10 cellular contexts compared by ENCODE assay signal in genomic region chr15:78976691-78977090, GRCh38. TPM values are rescaled to one million over a fixed set of nuclear protein-coding genes. Genes with fewer than 3 reads are reported as not detected.
A peak's percentile ranks its signal among the peaks of the same experiment; 100 is the strongest.
DNase-seq lines count a peak whose midpoint lies in the region; ATAC-seq and TF ChIP-seq lines count a peak whose summit lies in the region.
"Had no signal": no experiment of that assay in that cellular context is flagged by ENCODE, and none has a peak within 500 bp of the region (broad histone marks: within the 10 kb centered on the region; RNA-seq: fewer than 3 reads in every experiment).

No MANE protein-coding gene starts in this region.

- peak in 1 of 2 experiments; percentile 23 for DNase-seq in HL-60 (ENCODE audit: low read depth in 1 of 2, low spot score in 1 of 2)
- peak; percentile 44 for DNase-seq in myocyte (ENCODE audit: low read depth)
- DNase-seq in mucosa of gallbladder (ENCODE audit: low spot score) = no peak
- no peak for DNase-seq in Ammon's horn (ENCODE audit: low spot score)
- no peak for DNase-seq in NK-92 (lab: John Stamatoyannopoulos, UW; ENCODE audit: unreplicated experiment)
- DNase-seq in esophagus muscularis mucosa (ENCODE audit: extremely low spot score) = no peak
- DNase-seq: activated CD4-positive, alpha-beta T cell treated with anti-CD3 and anti-CD28 coated beads for 1 hour; right lobe of liver had no signal

- H3K4me1 ChIP-seq in esophagus muscularis mucosa = peaks cover 0 to 10% (median 6%) of the 10 kb centered on the region in 4 donors

- peak; percentile 16 for ATAC-seq in GM18867 (IDR thresholded peaks at IDR 0.05; ENCODE audit: unreplicated experiment)
- peak; percentile 2 for ATAC-seq in GM21786 (IDR thresholded peaks at IDR 0.05; ENCODE audit: unreplicated experiment)

- no peaks in the 10 kb centered on the region for H3K9me3 ChIP-seq in esophagus muscularis mucosa
- H3K9me3 ChIP-seq: right lobe of liver had no signal

- TF ChIP-seq CTCF in HL-60 (IDR thresholded peaks at IDR 0.05; ENCODE audit: insufficient read depth, low read length) (no peak), esophagus muscularis mucosa (IDR thresholded peaks at IDR 0.05) (no peak)

- H3K36me3 ChIP-seq in esophagus muscularis mucosa = no peaks in the 10 kb centered on the region
- H3K36me3 ChIP-seq: right lobe of liver had no signal

- 82% methylated on average over 6 of the region's 7 CpGs for WGBS in esophagus muscularis mucosa

- peak overlapping the region; percentile 57 for H3K27ac ChIP-seq in HL-60 (replicated peaks)
- no peak overlapping the region for H3K27ac ChIP-seq in esophagus muscularis mucosa (replicated peaks in 1 of 4)
- H3K27ac ChIP-seq: right lobe of liver had no signal

- intact Hi-C loops in esophagus muscularis mucosa (cut with DNase I) = loop anchor here (5.0 kb wide), 1 partner anchor 64 kb away; no protein-coding TSS in a partner anchor

- TF ChIP-seq POLR2A in esophagus muscularis mucosa (IDR thresholded peaks at IDR 0.05; ENCODE audit: low read depth) = no peak

- no peak for TF ChIP-seq EP300 in esophagus muscularis mucosa (IDR thresholded peaks at IDR 0.05)

- H3K4me3 ChIP-seq in HL-60 (replicated peaks; ENCODE audit: insufficient read depth, low read length) = no peak overlapping the region
- H3K4me3 ChIP-seq in esophagus muscularis mucosa = no peak overlapping the region
- H3K4me3 ChIP-seq: right lobe of liver had no signal

- no peaks in the 10 kb centered on the region for H3K27me3 ChIP-seq in HL-60 (ENCODE audit: insufficient read depth, poor library complexity, severe bottlenecking)
- H3K27me3 ChIP-seq in esophagus muscularis mucosa = no peaks in the 10 kb centered on the region
- H3K27me3 ChIP-seq: right lobe of liver had no signal

RNA-seq across cellular contexts. Expression of gene CTSH, which starts 31.8 kb away (rescaled TPM):
- 1,721 and 2,454 TPM in 2 replicates for total RNA-seq in myocyte
- 673 TPM for polyA plus RNA-seq in myocyte (2012)
- total RNA-seq in mucosa of gallbladder = 465 TPM
- total RNA-seq in esophagus muscularis mucosa = 100 to 1,000 TPM in 1 of 4 donors, 10 to 100 TPM in 3; 56.1 to 114 (median 74.9) TPM
